17 cellular contexts compared by ENCODE assay signal in the genomic region with DNA sequence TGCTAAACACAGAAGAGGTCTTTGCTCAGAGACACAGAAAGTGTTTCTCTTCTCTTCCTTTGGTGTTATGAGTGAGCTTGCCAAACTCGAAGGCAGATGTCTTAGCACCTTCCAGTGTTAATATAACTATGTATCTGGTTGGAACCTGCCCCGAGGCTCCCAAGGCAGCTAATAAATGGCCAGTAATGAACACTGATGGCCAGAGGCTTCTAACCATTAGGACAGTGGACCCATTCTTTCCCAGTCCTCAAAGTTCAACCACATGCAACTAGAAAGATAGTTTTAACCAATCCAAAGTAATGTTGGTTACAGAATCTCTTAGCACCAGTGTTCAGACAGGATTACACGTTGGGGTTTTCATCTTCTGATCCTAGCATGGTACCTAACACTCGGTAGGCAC. TPM values are rescaled to one million over a fixed set of nuclear protein-coding genes. Genes with fewer than 3 reads are reported as not detected.
DNase-seq lines count a peak whose midpoint lies in the region; ATAC-seq, FAIRE-seq and TF ChIP-seq lines count a peak whose summit lies in the region.
"Had no signal": no experiment of that assay in that cellular context is flagged by ENCODE, and none has a peak within 500 bp of the region (broad histone marks: within the 10 kb centered on the region; RNA-seq: fewer than 3 reads in every experiment).

No MANE protein-coding gene starts in this region.

- H3K4me2 ChIP-seq in K562 (ENCODE audit: insufficient read depth, low read length) (no peak overlapping the region), osteoblast (ENCODE audit: insufficient read depth, low read length) (no peak overlapping the region)

- DNase-seq in SK-MEL-5 (ENCODE audit: low read depth, low spot score) (peak; percentile 67), K562 (ENCODE audit: extremely low read depth in 1 of 4, low spot score in 3 of 4) (no peak), osteoblast (ENCODE audit: insufficient read length, low spot score, missing footprints) (no peak), caudate nucleus (lab: John Stamatoyannopoulos, UW) (no peak), globus pallidus (ENCODE audit: low spot score) (no peak), cardiac septum (ENCODE audit: low spot score) (no peak)
- DNase-seq: C1 segment of cervical spinal cord; Caco-2; CD4-positive, alpha-beta memory T cell; DMS153; DND-41; GM23248; H9 had no signal

- POLR2A ChIA-PET in K562 (lab: Yijun Ruan, JAX) = no interaction called here

- TF ChIP-seq EP300 in K562 (IDR thresholded peaks at IDR 0.05; ENCODE audit: low read length) = no peak

- intact Hi-C loops in K562 (cut with micrococcal nuclease) = no loop called here
- intact Hi-C loops in cardiac septum (cut with DNase I) = no loop called here

- H3K27ac ChIP-seq in K562 (ENCODE audit: extremely low read depth, low read depth, low read length) (no peak overlapping the region), osteoblast (ENCODE audit: low read depth, low read length) (no peak overlapping the region), caudate nucleus (ENCODE audit: low read depth, low read length) (no peak overlapping the region)
- H3K27ac ChIP-seq: GM23248 had no signal

- H3K79me2 ChIP-seq in K562 (ENCODE audit: control insufficient read depth, insufficient read depth, low read length) (no peaks in the 10 kb centered on the region), osteoblast (ENCODE audit: insufficient read depth, low read length) (no peaks in the 10 kb centered on the region)

- CTCF ChIA-PET in K562 (lab: Yijun Ruan, JAX; ENCODE audit: low intra/inter-chr PET ratio) = no interaction called here

- no peaks in the 10 kb centered on the region for H3K36me3 ChIP-seq in K562 (ENCODE audit: control insufficient read depth, insufficient read depth, low read length)
- no peaks in the 10 kb centered on the region for H3K36me3 ChIP-seq in osteoblast (ENCODE audit: insufficient read depth, low read length)

- H3K9ac ChIP-seq in K562 (ENCODE audit: insufficient read depth in 1 of 2, low read depth in 2 of 2, low read length in 2 of 2) = no peak overlapping the region
- H3K9ac ChIP-seq: GM23248 had no signal

- no TSS peak for BruUV-seq in K562 (replicated peaks; lab: Mats Ljungman, UMichigan)

- H4K20me1 ChIP-seq in K562 (replicated peaks; ENCODE audit: control insufficient read depth, insufficient read depth, low read length) = no peaks in the 10 kb centered on the region; the same call in 1 of the 2 replicates
- H4K20me1 ChIP-seq in osteoblast (ENCODE audit: insufficient read depth, low read length) = no peaks in the 10 kb centered on the region

- no peaks in the 10 kb centered on the region for H3K9me1 ChIP-seq in K562 (ENCODE audit: control insufficient read depth, insufficient read depth, low read length)

- WGBS in K562 (ENCODE audit: insufficient coverage, low coverage, missing lambda C conversion rate) = 13% methylated on average over 4 of the region's 4 CpGs

- FAIRE-seq in K562 (lab: Jason Lieb, UNC) = peak; percentile 23
- FAIRE-seq: G401.6, GM12878, GM19239 had no signal

- no peak for ATAC-seq in K562
- ATAC-seq: GM12878, HCT116 had no signal

- in situ Hi-C loops in SK-MEL-5 (cut with HindIII; ENCODE audit: low pct_unique_long_range_greater_than_20kb, low sequenced_read_pairs) = no loop called here
- in situ Hi-C loops in K562 (cut with MboI) = no loop called here

- no peaks in the 10 kb centered on the region for H3K9me3 ChIP-seq in K562 (replicated peaks; ENCODE audit: control insufficient read depth, insufficient read depth, low read depth, low read length)
- no peaks in the 10 kb centered on the region for H3K9me3 ChIP-seq in osteoblast (ENCODE audit: low read depth, low read length)
- H3K9me3 ChIP-seq: Caco-2 had no signal

- TF ChIP-seq CTCF in K562 (IDR thresholded peaks at IDR 0.05 in 2 of 3, conservative IDR thresholded peaks at IDR 0.05 in 1 of 3; ENCODE audit: insufficient read depth in 2 of 3, low read depth in 1 of 3, low read length in 3 of 3) (no peak), osteoblast (IDR thresholded peaks at IDR 0.05; ENCODE audit: extremely low read depth, low read depth, low read length) (no peak)

- no peaks in the 10 kb centered on the region for H3K27me3 ChIP-seq in K562 (ENCODE audit: control insufficient read depth in 2 of 2, insufficient read depth in 2 of 2, low read length in 2 of 2)
- H3K27me3 ChIP-seq in osteoblast (ENCODE audit: insufficient read depth, low read length) = no peaks in the 10 kb centered on the region

- TF ChIP-seq POLR2A in K562 (conservative IDR thresholded peaks at IDR 0.05) = no peak

- TF ChIP-seq RAD21 in K562 (CRISPR knock-in tag; conservative IDR thresholded peaks at IDR 0.05 in 1 of 2, IDR thresholded peaks at IDR 0.05 in 1 of 2) = no peak

- peaks cover 0 to 7% of the 10 kb centered on the region in 2 experiments; a peak in 4 of 5 replicates for H3K4me1 ChIP-seq in K562 (replicated peaks in 1 of 2; ENCODE audit: control insufficient read depth in 2 of 2, insufficient read depth in 2 of 2, low read length in 2 of 2)
- H3K4me1 ChIP-seq in osteoblast (ENCODE audit: insufficient read depth, low read length) = no peaks in the 10 kb centered on the region

- H3K4me3 ChIP-seq in K562 = no peak overlapping the region
- H3K4me3 ChIP-seq in osteoblast (ENCODE audit: insufficient read depth, low read length) = no peak overlapping the region
- H3K4me3 ChIP-seq: GM12878, GM23248 had no signal

- H2AFZ ChIP-seq in K562 (ENCODE audit: low read depth, low read length) (no peak overlapping the region), osteoblast (ENCODE audit: low read length) (peak overlapping the region; percentile 20)
- H2AFZ ChIP-seq: GM23248 had no signal

TF ChIP-seq in K562, 482 proteins besides CTCF, POLR2A, EP300 and RAD21:
- TF ChIP-seq ZNF197 (CRISPR knock-in tag; IDR thresholded peaks at IDR 0.05; ENCODE audit: low read depth) (no peak), ZSCAN29 (IDR thresholded peaks at IDR 0.05) (no peak), ZNF695 (CRISPR knock-in tag; IDR thresholded peaks at IDR 0.05) (no peak)

RNA-seq across cellular contexts. Expression of gene JADE1, which starts 42.7 kb away (rescaled TPM):
- total RNA-seq in SK-MEL-5 (2014; rRNA removed; shearing (Covaris generic)) = 6.7 and 7.4 TPM in 2 replicates
- 6.5 and 9.5 TPM in 2 replicates for polyA plus RNA-seq in SK-MEL-5 (2015; cell fraction: cytosol; rRNA removed)
- polyA plus RNA-seq in SK-MEL-5 (2015; cell fraction: nucleus; rRNA removed) = 13.9 and 21.7 TPM in 2 replicates
- total RNA-seq in K562 (2011; cell fraction: chromatin; rRNA removed; ENCODE audit: low replicate concordance) = 40.6 and 42.8 TPM in 2 replicates
- total RNA-seq in K562 (2011; cell fraction: nucleolus; rRNA removed) = 21.5 and 22.1 TPM in 2 replicates
- total RNA-seq in K562 (2011; cell fraction: nucleoplasm; rRNA removed) = 31.1 and 35.1 TPM in 2 replicates
- 24.2 and 24.4 TPM in 2 replicates for total RNA-seq in K562 (2014; rRNA removed)
- 29.8 and 32.3 TPM in 2 replicates for total RNA-seq in K562 (2014; rRNA removed; fragmentation: Illumina TruSeq; extraction: Trizol)
- total RNA-seq in K562 (2015; rRNA removed; fragmentation: Illumina TruSeq; extraction: Trizol) = 23.5 and 26.5 TPM in 2 replicates
- 37.3 and 37.9 TPM in 2 replicates for total RNA-seq in K562 (2021)
- polyA plus RNA-seq in K562 (2011; rRNA removed) = 14.4 and 16.6 TPM in 2 replicates
- polyA plus RNA-seq in K562 (2011; cell fraction: cytosol; rRNA removed) = 11.4 and 12.2 TPM in 2 replicates
- 21.5 and 25.9 TPM in 2 replicates for polyA plus RNA-seq in K562 (2011; cell fraction: nucleus; rRNA removed)
- 17.0 and 21.9 TPM in 2 replicates for polyA plus RNA-seq in K562 (2012)
- 24.0 and 26.5 TPM in 2 replicates for polyA plus RNA-seq in K562 (2014; fragmentation: Illumina TruSeq; extraction: Trizol)
- polyA plus RNA-seq in K562 (2014; fragmentation: Nextera tagmentation; extraction: Ambion mirVana) = 10 to 100 TPM in 1 of 2 experiments, 1 to 10 TPM in 1; 8.3 to 10.8 TPM
- polyA plus RNA-seq in K562 (2014; rRNA removed) = 18.5 and 18.6 TPM in 2 replicates
- polyA minus RNA-seq in K562 (2011; rRNA and poly(A)+ RNA removed) = 32.5 and 34.1 TPM in 2 replicates
- 13.6 and 14.0 TPM in 2 replicates for polyA minus RNA-seq in K562 (2011; cell fraction: cytosol; rRNA and poly(A)+ RNA removed)
- polyA minus RNA-seq in K562 (2011; cell fraction: nucleus; rRNA and poly(A)+ RNA removed) = 21.7 and 22.4 TPM in 2 replicates
- total RNA-seq in osteoblast = 25.3 and 26.4 TPM in 2 replicates
- 23.0 TPM for total RNA-seq in cardiac septum
